ENCODE assay signal across 7 cellular contexts in the genomic region with DNA sequence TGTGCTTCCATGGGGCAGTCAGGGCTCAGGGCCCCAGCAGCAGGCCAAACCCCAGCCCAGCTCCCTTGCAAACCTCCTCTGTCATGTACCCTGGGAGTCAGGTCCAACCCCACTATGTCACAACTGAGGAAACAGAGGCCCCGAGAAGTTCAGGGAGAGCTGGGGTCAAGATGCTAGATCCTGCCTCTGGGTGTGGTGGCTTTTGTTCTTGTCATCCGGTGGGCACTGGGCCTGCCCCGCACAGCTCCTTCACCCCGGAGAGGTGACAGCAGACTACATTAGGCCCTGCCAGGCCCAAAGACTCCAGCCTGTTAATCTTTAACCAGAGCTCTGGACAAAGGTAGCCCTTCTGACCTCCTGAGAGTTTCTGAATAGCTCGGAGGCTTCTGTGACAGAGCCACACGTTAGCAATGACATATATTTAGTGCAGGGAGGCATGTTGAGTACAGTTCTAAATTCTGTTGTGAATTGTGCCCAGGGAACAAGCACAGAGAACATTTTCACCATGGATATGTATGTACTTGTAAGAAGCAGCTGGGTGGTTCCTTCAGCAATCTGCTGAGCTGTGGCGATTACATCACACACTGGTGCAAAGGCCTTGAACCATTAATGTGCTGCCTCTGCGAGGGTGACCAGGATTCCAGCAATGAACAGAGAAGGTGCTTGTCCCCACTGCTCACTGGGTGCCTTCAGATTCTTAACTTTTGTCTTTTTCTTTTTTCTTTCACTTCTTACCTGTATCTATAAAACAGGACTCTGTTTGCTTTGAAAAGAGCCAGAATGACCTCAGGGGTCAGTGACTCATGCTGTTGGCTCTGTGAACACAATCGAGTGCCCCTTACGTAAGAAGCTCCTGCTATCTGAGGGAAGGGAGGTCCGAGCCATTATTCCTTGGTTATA.
DNase-seq lines count a peak whose midpoint lies in the region; ATAC-seq lines count a peak whose summit lies in the region.

No MANE protein-coding gene starts in this region.

- peaks cover 13 to 19% of the 10 kb centered on the region in 2 donors for H3K4me1 ChIP-seq in muscle layer of duodenum (ENCODE audit: control insufficient read depth in 1 of 2, insufficient read depth in 2 of 2, low read length in 2 of 2)

- H3K27ac ChIP-seq in muscle layer of duodenum (ENCODE audit: low read length): peak overlapping the region; percentile 88

- H3K4me3 ChIP-seq in MG63: no peak overlapping the region
- H3K4me3 ChIP-seq in muscle layer of duodenum (ENCODE audit: low read depth in 1 of 2, low read length in 2 of 2): no peak overlapping the region

- DNase-seq in MG63 (peak; percentile 83), dermis blood vessel endothelial cell (peak; percentile 91), NCI-H187 treated with DMSO at 0.1 percent for 48 hours (lab: John Stamatoyannopoulos, UW) (no peak)

- H3K36me3 ChIP-seq in MG63 (no peaks in the 10 kb centered on the region), muscle layer of duodenum (ENCODE audit: control insufficient read depth in 1 of 2, insufficient read depth in 2 of 2, low read length in 2 of 2) (no peaks in the 10 kb centered on the region)

- peak; percentile 80 for ATAC-seq in GM19463 (IDR thresholded peaks at IDR 0.05; ENCODE audit: unreplicated experiment)
- no peak for ATAC-seq in GM21723 (IDR thresholded peaks at IDR 0.05; ENCODE audit: unreplicated experiment)
- ATAC-seq in HG03469 (IDR thresholded peaks at IDR 0.05; ENCODE audit: unreplicated experiment): no peak

- H3K9me3 ChIP-seq in MG63 (peaks cover 7% of the 10 kb centered on the region), muscle layer of duodenum (ENCODE audit: control insufficient read depth in 1 of 2, low read length in 2 of 2) (no peaks in the 10 kb centered on the region)

- H3K27me3 ChIP-seq in MG63 (peaks cover under 1% of the 10 kb centered on the region; the same call in 1 of the 2 replicates), muscle layer of duodenum (ENCODE audit: low read depth, low read length) (no peaks in the 10 kb centered on the region)
